19 cellular contexts compared by ENCODE assay signal in genomic region chr4:150337709-150338108, GRCh38.
DNase-seq lines count a peak whose midpoint lies in the region; ATAC-seq, FAIRE-seq and TF ChIP-seq lines count a peak whose summit lies in the region.
"Had no signal": no experiment of that assay in that cellular context is flagged by ENCODE, and none has a peak within 500 bp of the region (broad histone marks: within the 10 kb centered on the region; RNA-seq: fewer than 3 reads in every experiment).

No MANE protein-coding gene starts in this region.

- TF ChIP-seq EP300 in HepG2 (IDR thresholded peaks at IDR 0.05; ENCODE audit: low read depth in 2 of 2, low read length in 2 of 2) = no peak
- TF ChIP-seq EP300 in HepG2 (CRISPR knock-in tag; IDR thresholded peaks at IDR 0.05; ENCODE audit: borderline replicate concordance) = no peak
- no peak for TF ChIP-seq EP300 in transverse colon (IDR thresholded peaks at IDR 0.05; ENCODE audit: low read depth)

- H3K79me1 ChIP-seq in mesenchymal stem cell (replicated peaks; ENCODE audit: low read length, poor library complexity, severe bottlenecking) = no peaks in the 10 kb centered on the region

- no peaks in the 10 kb centered on the region for H3K27me3 Mint-ChIP-seq in astrocyte (ENCODE audit: low read depth, unreplicated experiment)
- H3K27me3 Mint-ChIP-seq: activated naive CD8-positive, alpha-beta T cell treated with anti-CD3 and anti-CD28 coated beads, Interleukin-2, amount 10 ng/mL, durations not matched to agents 7 days and 5 days; central memory CD8-positive, alpha-beta T cell; T-cell had no signal

- 79% methylated on average over 4 of the region's 4 CpGs for WGBS in liver
- 94% methylated on average over 4 of the region's 4 CpGs for whole genome bisulfite sequencing in HepG2 (ENCODE audit: low lambda C conversion rate)
- WGBS in mesenchymal stem cell = 13% methylated on average over 2 of the region's 4 CpGs
- WGBS in transverse colon (ENCODE audit: low coverage in 1 of 2), 2 donors = 62 to 66% methylated on average over 4 of the region's 4 CpGs

- H2BK120ac ChIP-seq in mesenchymal stem cell (ENCODE audit: low read depth, low read length) = no peak overlapping the region

- no peak overlapping the region for H2AFZ ChIP-seq in HepG2 (ENCODE audit: low read length)
- H2AFZ ChIP-seq in astrocyte (ENCODE audit: low read depth, low read length) = no peak overlapping the region
- H2AFZ ChIP-seq in mesenchymal stem cell (ENCODE audit: low read depth, low read length) = no peak overlapping the region

- no peak overlapping the region for H2BK12ac ChIP-seq in mesenchymal stem cell (ENCODE audit: low read length in 2 of 2)

- H3K9ac ChIP-seq in liver (ENCODE audit: low read depth in 1 of 2, low read length in 2 of 2) = no peak overlapping the region
- H3K9ac ChIP-seq in HepG2 (ENCODE audit: insufficient read depth, low read depth, low read length) = no peak overlapping the region
- H3K9ac ChIP-seq in astrocyte (ENCODE audit: low read length) = no peak overlapping the region
- H3K9ac ChIP-seq in mesenchymal stem cell (ENCODE audit: low read length) = no peak overlapping the region

- H2BK15ac ChIP-seq in mesenchymal stem cell (ENCODE audit: low read depth, poor library complexity, severe bottlenecking) = no peak overlapping the region

- no TSS peak for BruUV-seq in HepG2 (replicated peaks; lab: Mats Ljungman, UMichigan)

- H3K23ac ChIP-seq in mesenchymal stem cell (ENCODE audit: low read length in 2 of 2) = no peak overlapping the region

- no peaks in the 10 kb centered on the region for H3K9me3 ChIP-seq in liver (ENCODE audit: control insufficient read depth in 4 of 4, low read length in 3 of 4)
- H3K9me3 ChIP-seq in HepG2 (ENCODE audit: low read length) = no peaks in the 10 kb centered on the region
- no peaks in the 10 kb centered on the region for H3K9me3 ChIP-seq in astrocyte (ENCODE audit: insufficient read depth, low read depth, low read length)
- H3K9me3 ChIP-seq in mesenchymal stem cell (ENCODE audit: control insufficient read depth, low read length) = no peaks in the 10 kb centered on the region
- H3K9me3 ChIP-seq in transverse colon = no peaks in the 10 kb centered on the region

- H3K27me3 ChIP-seq in liver (ENCODE audit: control insufficient read depth in 4 of 4, insufficient read depth in 4 of 4, low read length in 3 of 4) (no peaks in the 10 kb centered on the region), HepG2 (ENCODE audit: control insufficient read depth in 1 of 2, insufficient read depth in 2 of 2, low read length in 2 of 2) (no peaks in the 10 kb centered on the region), astrocyte (ENCODE audit: insufficient read depth, low read length) (no peaks in the 10 kb centered on the region), mesenchymal stem cell (ENCODE audit: control insufficient read depth in 1 of 2, insufficient read depth in 1 of 2, low read length in 2 of 2) (no peaks in the 10 kb centered on the region), transverse colon (no peaks in the 10 kb centered on the region)

- ATAC-seq in HepG2 (no peak), HG02970 (IDR thresholded peaks at IDR 0.05; ENCODE audit: low FRiP score, unreplicated experiment) (no peak)
- ATAC-seq: sciatic nerve, T-cell had no signal

- H3K4ac ChIP-seq in mesenchymal stem cell (ENCODE audit: low read depth in 1 of 2, low read length in 2 of 2) = no peak overlapping the region

- TF ChIP-seq POLR2A in HepG2 (IDR thresholded peaks at IDR 0.05; ENCODE audit: insufficient read depth in 1 of 2, low read depth in 2 of 2, low read length in 2 of 2) (no peak), transverse colon (IDR thresholded peaks at IDR 0.05) (no peak)

- H3K36me3 ChIP-seq in liver (ENCODE audit: control insufficient read depth in 4 of 4, insufficient read depth in 3 of 4, low read depth in 1 of 4, low read length in 3 of 4) = no peaks in the 10 kb centered on the region
- no peaks in the 10 kb centered on the region for H3K36me3 ChIP-seq in HepG2 (replicated peaks in 1 of 2; ENCODE audit: control insufficient read depth in 1 of 2, insufficient read depth in 2 of 2, low read length in 2 of 2)
- H3K36me3 ChIP-seq in astrocyte (ENCODE audit: insufficient read depth, low read length) = no peaks in the 10 kb centered on the region
- H3K36me3 ChIP-seq in mesenchymal stem cell (ENCODE audit: control insufficient read depth in 1 of 2, insufficient read depth in 2 of 2, low read depth in 1 of 2, low read length in 2 of 2) = no peaks in the 10 kb centered on the region
- no peaks in the 10 kb centered on the region for H3K36me3 ChIP-seq in transverse colon

- H3K18ac ChIP-seq in mesenchymal stem cell (ENCODE audit: low read depth in 1 of 2, low read length in 2 of 2) = no peak overlapping the region

- H3K36me3 Mint-ChIP-seq in astrocyte (ENCODE audit: low read depth, unreplicated experiment) = no peaks in the 10 kb centered on the region

- H3K27ac Mint-ChIP-seq in astrocyte (ENCODE audit: unreplicated experiment) = no peak overlapping the region
- H3K27ac Mint-ChIP-seq: activated naive CD8-positive, alpha-beta T cell treated with anti-CD3 and anti-CD28 coated beads, Interleukin-2, amount 10 ng/mL, durations not matched to agents 7 days and 5 days; T-cell had no signal

- no peak overlapping the region for H3K27ac ChIP-seq in liver (ENCODE audit: low read depth in 1 of 2, low read length in 2 of 2)
- H3K27ac ChIP-seq in HepG2 (ENCODE audit: extremely low read length, insufficient read depth, low read length) = no peak overlapping the region
- no peak overlapping the region for H3K27ac ChIP-seq in astrocyte (ENCODE audit: low read depth, low read length)
- no peak overlapping the region for H3K27ac ChIP-seq in mesenchymal stem cell (ENCODE audit: low read length, poor library complexity, severe bottlenecking)
- H3K27ac ChIP-seq in transverse colon = peak overlapping the region in 3 of 4 donors; percentile 52 to 60 (median 60)

- H3K4me3 ChIP-seq in liver (ENCODE audit: low read depth in 1 of 3, low read length in 3 of 3) = no peak overlapping the region
- H3K4me3 ChIP-seq in HepG2 (replicated peaks in 1 of 3; ENCODE audit: insufficient read depth in 1 of 3, low read depth in 2 of 3, low read length in 3 of 3) = no peak overlapping the region
- H3K4me3 ChIP-seq in astrocyte (ENCODE audit: insufficient read depth, low read depth, low read length) = no peak overlapping the region
- H3K4me3 ChIP-seq in mesenchymal stem cell (ENCODE audit: insufficient read depth in 1 of 2, low read depth in 1 of 2, low read length in 2 of 2) = no peak overlapping the region
- no peak overlapping the region for H3K4me3 ChIP-seq in transverse colon

- FAIRE-seq in HepG2 (lab: Jason Lieb, UNC) = no peak
- FAIRE-seq in astrocyte (lab: Jason Lieb, UNC) = no peak

- no peak overlapping the region for H4K8ac ChIP-seq in mesenchymal stem cell (ENCODE audit: low read length)

- TF ChIP-seq RAD21 in liver (IDR thresholded peaks at IDR 0.05) = no peak
- no peak for TF ChIP-seq RAD21 in HepG2 (CRISPR knock-in tag; IDR thresholded peaks at IDR 0.05)

- intact Hi-C loops in HepG2 (cut with micrococcal nuclease; ENCODE audit: unreplicated experiment) = no loop called here
- intact Hi-C loops in transverse colon (cut with DNase I; ENCODE audit: low total_unique reads) = no loop called here

- POLR2A ChIA-PET in HepG2 (lab: Yijun Ruan, JAX) = no interaction called here

- no peak overlapping the region for H2BK5ac ChIP-seq in mesenchymal stem cell (ENCODE audit: low read depth, low read length, poor library complexity, severe bottlenecking)

- H3K4me2 ChIP-seq in HepG2 (ENCODE audit: low read depth, low read length) = no peak overlapping the region
- no peak overlapping the region for H3K4me2 ChIP-seq in astrocyte (ENCODE audit: low read length)
- H3K4me2 ChIP-seq in mesenchymal stem cell (ENCODE audit: low read length, poor library complexity, severe bottlenecking) = no peak overlapping the region

- H3K4me1 Mint-ChIP-seq in astrocyte (ENCODE audit: low read depth, unreplicated experiment) = peaks cover 6% of the 10 kb centered on the region
- H3K4me1 Mint-ChIP-seq: activated naive CD8-positive, alpha-beta T cell treated with anti-CD3 and anti-CD28 coated beads, Interleukin-2, amount 10 ng/mL, durations not matched to agents 7 days and 5 days; central memory CD8-positive, alpha-beta T cell; T-cell had no signal

- H2AK5ac ChIP-seq in mesenchymal stem cell (ENCODE audit: low read length, severe bottlenecking) = no peak overlapping the region

- H3K14ac ChIP-seq in mesenchymal stem cell (ENCODE audit: low read length in 2 of 2) = no peak overlapping the region

- no peaks in the 10 kb centered on the region for H3K9me3 Mint-ChIP-seq in astrocyte (ENCODE audit: unreplicated experiment)
- H3K9me3 Mint-ChIP-seq: activated naive CD8-positive, alpha-beta T cell treated with anti-CD3 and anti-CD28 coated beads, Interleukin-2, amount 10 ng/mL, durations not matched to agents 7 days and 5 days; central memory CD8-positive, alpha-beta T cell; T-cell had no signal

- H3K79me2 ChIP-seq in HepG2 (ENCODE audit: insufficient read depth, low read length) = no peaks in the 10 kb centered on the region
- H3K79me2 ChIP-seq in astrocyte (ENCODE audit: insufficient read depth, low read length) = no peaks in the 10 kb centered on the region

- H3K4me1 ChIP-seq in liver (ENCODE audit: control insufficient read depth in 4 of 4, insufficient read depth in 4 of 4, low read length in 3 of 4) = peaks cover 2 to 14% (median 8%) of the 10 kb centered on the region in 4 donors
- H3K4me1 ChIP-seq in HepG2 (ENCODE audit: insufficient read depth, low read length) = no peaks in the 10 kb centered on the region
- no peaks in the 10 kb centered on the region for H3K4me1 ChIP-seq in astrocyte (ENCODE audit: insufficient read depth, low read length)
- H3K4me1 ChIP-seq in mesenchymal stem cell (ENCODE audit: control insufficient read depth, insufficient read depth, low read depth, low read length) = no peaks in the 10 kb centered on the region
- peaks cover 0 to 17% (median 0%) of the 10 kb centered on the region in 4 donors for H3K4me1 ChIP-seq in transverse colon

- CTCF ChIA-PET in HepG2 (lab: Yijun Ruan, JAX; ENCODE audit: low intra/inter-chr PET ratio, low total read pairs) = no interaction called here

- no peaks in the 10 kb centered on the region for H4K20me1 ChIP-seq in HepG2 (ENCODE audit: insufficient read depth, low read length)
- H4K20me1 ChIP-seq in astrocyte (ENCODE audit: insufficient read depth, low read length) = no peaks in the 10 kb centered on the region

- DNase-seq in HepG2 (ENCODE audit: low spot score) = no peak
- DNase-seq in astrocyte (ENCODE audit: low read depth) = peak; percentile 40
- DNase-seq in mesenchymal stem cell = peak; percentile 90
- no peak for DNase-seq in transverse colon
- no peak for DNase-seq in hippocampal formation (lab: John Stamatoyannopoulos, UW)
- no peak for DNase-seq in AML-193 (lab: John Stamatoyannopoulos, UW)
- DNase-seq: ACHN; activated naive CD8-positive, alpha-beta T cell treated with anti-CD3 and anti-CD28 coated beads, Interleukin-2, amount 10 ng/mL, durations not matched to agents 7 days and 5 days; DMS153; head of caudate nucleus; NCI-H2029 treated with DMSO at 0.1 percent for 48 hours; NCI-H82; RPMI8226; stimulated activated naive CD4-positive, alpha-beta T cell treated with Interleukin-2 at 50 U/mL for 16 hours; T-cell had no signal

- no peak overlapping the region for H4K91ac ChIP-seq in mesenchymal stem cell (ENCODE audit: low read length)

- in situ Hi-C loops in HepG2 (cut with HindIII; ENCODE audit: extremely low pct_ligation_motif_present, low pct_unique_long_range_greater_than_20kb) = no loop called here
- in situ Hi-C loops in transverse colon (cut with MboI; ENCODE audit: low pct_ligation_motif_present in 1 of 4, low pct_unique_long_range_greater_than_20kb in 1 of 4, low sequenced_read_pairs in 3 of 4) = no loop called here

- H3K4me3 Mint-ChIP-seq in astrocyte (ENCODE audit: unreplicated experiment) = no peak overlapping the region
- H3K4me3 Mint-ChIP-seq: activated naive CD8-positive, alpha-beta T cell treated with anti-CD3 and anti-CD28 coated beads, Interleukin-2, amount 10 ng/mL, durations not matched to agents 7 days and 5 days; central memory CD8-positive, alpha-beta T cell; T-cell had no signal

- TF ChIP-seq CTCF in liver (IDR thresholded peaks at IDR 0.05; ENCODE audit: low read depth, low read length, missing input control) = no peak
- TF ChIP-seq CTCF in HepG2 (CRISPR knock-in tag; IDR thresholded peaks at IDR 0.05) = no peak
- TF ChIP-seq CTCF in astrocyte (IDR thresholded peaks at IDR 0.05; ENCODE audit: insufficient read depth, low read depth, low read length) = no peak
- no peak for TF ChIP-seq CTCF in transverse colon (IDR thresholded peaks at IDR 0.05)

Comparison
In these comparisons a context has a peak if more than half of its experiments do, and no peak if none do; other contexts are left out.
1. H3K27ac ChIP-seq: peak in transverse colon (3 of 4); none in liver (0 of 2), HepG2 (single experiment), astrocyte (single experiment) and mesenchymal stem cell (single experiment).
2. DNase-seq: peak in astrocyte (single experiment) and mesenchymal stem cell (single experiment); none in HepG2 (single experiment), transverse colon (single experiment), hippocampal formation (0 of 2) and AML-193 (0 of 2).